ENCODE assay signal across 8 cellular contexts in genomic region chr15:74725241-74725774, GRCh38. TPM values are rescaled to one million over a fixed set of nuclear protein-coding genes. Genes with fewer than 3 reads are reported as not detected.
A peak's percentile ranks its signal among the peaks of the same experiment; 100 is the strongest.
DNase-seq lines count a peak whose midpoint lies in the region; ATAC-seq and TF ChIP-seq lines count a peak whose summit lies in the region.

A gene with protein sequence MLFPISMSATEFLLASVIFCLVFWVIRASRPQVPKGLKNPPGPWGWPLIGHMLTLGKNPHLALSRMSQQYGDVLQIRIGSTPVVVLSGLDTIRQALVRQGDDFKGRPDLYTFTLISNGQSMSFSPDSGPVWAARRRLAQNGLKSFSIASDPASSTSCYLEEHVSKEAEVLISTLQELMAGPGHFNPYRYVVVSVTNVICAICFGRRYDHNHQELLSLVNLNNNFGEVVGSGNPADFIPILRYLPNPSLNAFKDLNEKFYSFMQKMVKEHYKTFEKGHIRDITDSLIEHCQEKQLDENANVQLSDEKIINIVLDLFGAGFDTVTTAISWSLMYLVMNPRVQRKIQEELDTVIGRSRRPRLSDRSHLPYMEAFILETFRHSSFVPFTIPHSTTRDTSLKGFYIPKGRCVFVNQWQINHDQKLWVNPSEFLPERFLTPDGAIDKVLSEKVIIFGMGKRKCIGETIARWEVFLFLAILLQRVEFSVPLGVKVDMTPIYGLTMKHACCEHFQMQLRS (minus strand): TSS chr15:74725528. CDS start chr15:74723097, 2,431 bp downstream.

- H3K4me3 Mint-ChIP-seq in activated naive CD8-positive, alpha-beta T cell = peak within 1 kb of the TSS; percentile 79

- H3K36me3 Mint-ChIP-seq in activated naive CD8-positive, alpha-beta T cell = no peaks in the 10 kb centered on the region

- H3K9me3 ChIP-seq in OCI-LY1 (ENCODE audit: low read length) (no peaks in the 10 kb centered on the region), iPS DF 6.9 (ENCODE audit: control insufficient read depth, insufficient read depth, low read length) (no peaks in the 10 kb centered on the region), skeletal muscle satellite cell (replicated peaks; ENCODE audit: low read length) (no peaks in the 10 kb centered on the region)

- no peak for ATAC-seq in HG03342 (IDR thresholded peaks at IDR 0.05; ENCODE audit: unreplicated experiment)
- ATAC-seq in HG03039 (IDR thresholded peaks at IDR 0.05; ENCODE audit: unreplicated experiment) = no peak

- no peak within 1 kb of the TSS for H3K27ac ChIP-seq in OCI-LY1 (ENCODE audit: low read depth, low read length, poor library complexity, severe bottlenecking)
- no peak within 1 kb of the TSS for H3K27ac ChIP-seq in iPS DF 6.9 (ENCODE audit: low read length)

- peaks cover 13% of the 10 kb centered on the region for H3K4me1 ChIP-seq in OCI-LY1 (ENCODE audit: insufficient read depth, low read length, severe bottlenecking)
- peaks cover 5% of the 10 kb centered on the region; the same call in 1 of the 2 replicates for H3K4me1 ChIP-seq in iPS DF 6.9 (ENCODE audit: control insufficient read depth, insufficient read depth, low read length)
- H3K4me1 ChIP-seq in skeletal muscle satellite cell (ENCODE audit: control insufficient read depth, insufficient read depth, low read length) = peaks cover 12% of the 10 kb centered on the region

- no peaks in the 10 kb centered on the region for H3K79me2 ChIP-seq in OCI-LY1 (ENCODE audit: insufficient read depth, low read length)

- no peaks in the 10 kb centered on the region for H3F3A ChIP-seq in OCI-LY1 (ENCODE audit: insufficient read depth, low read length)

- H3K9ac ChIP-seq in OCI-LY1 (ENCODE audit: low read length) (peak within 1 kb of the TSS; percentile 41; the same call in 1 of the 2 replicates), skeletal muscle satellite cell (ENCODE audit: low read depth, low read length) (peak within 1 kb of the TSS; percentile 21)

- H4K20me1 ChIP-seq in OCI-LY1 (ENCODE audit: insufficient read depth, low read length) = no peaks in the 10 kb centered on the region

- no peaks in the 10 kb centered on the region; the same call in 1 of the 2 replicates for H3K27me3 ChIP-seq in OCI-LY1 (ENCODE audit: insufficient read depth, low read length)
- H3K27me3 ChIP-seq in iPS DF 6.9 (ENCODE audit: control insufficient read depth, insufficient read depth, low read length) = peaks cover 7% of the 10 kb centered on the region
- H3K27me3 ChIP-seq in skeletal muscle satellite cell (ENCODE audit: control insufficient read depth, insufficient read depth, low read length) = peaks cover 81% of the 10 kb centered on the region

- H2AFZ ChIP-seq in OCI-LY1 (ENCODE audit: low read length) = no peak within 1 kb of the TSS

- WGBS in iPS DF 6.9 (ENCODE audit: insufficient coverage, insufficient read length) = no CpG with 5 or more reads among the region's 10 CpGs

- no peaks in the 10 kb centered on the region for H3K9me3 Mint-ChIP-seq in activated naive CD8-positive, alpha-beta T cell (ENCODE audit: low read depth)

- DNase-seq in iPS DF 6.9 (ENCODE audit: low read depth, low spot score) (no peak), occipital lobe (lab: John Stamatoyannopoulos, UW) (no peak)

- H3K27me3 Mint-ChIP-seq in activated naive CD8-positive, alpha-beta T cell = peaks cover 5% of the 10 kb centered on the region

- H3K36me3 ChIP-seq in OCI-LY1 (ENCODE audit: insufficient read depth, low read length) = no peaks in the 10 kb centered on the region
- no peaks in the 10 kb centered on the region; the same call in 1 of the 2 replicates for H3K36me3 ChIP-seq in iPS DF 6.9 (ENCODE audit: control insufficient read depth, insufficient read depth, low read length)
- no peaks in the 10 kb centered on the region for H3K36me3 ChIP-seq in skeletal muscle satellite cell (ENCODE audit: insufficient read depth, low read length)

- TF ChIP-seq CTCF in GM12875 (IDR thresholded peaks at IDR 0.05; ENCODE audit: borderline replicate concordance, insufficient read depth, low read depth, low read length) (no peak), OCI-LY1 (IDR thresholded peaks at IDR 0.05; ENCODE audit: low read length) (no peak)

- H3K4me2 ChIP-seq in OCI-LY1 (ENCODE audit: low read length) (peak within 1 kb of the TSS; percentile 71), skeletal muscle satellite cell (ENCODE audit: low read length) (peak within 1 kb of the TSS; percentile 86)

- no peaks in the 10 kb centered on the region for H3K9me2 ChIP-seq in OCI-LY1 (ENCODE audit: low read depth, low read length)

- H3K27ac Mint-ChIP-seq in activated naive CD8-positive, alpha-beta T cell = no peak within 1 kb of the TSS

- peaks cover 12% of the 10 kb centered on the region for H3K4me1 Mint-ChIP-seq in activated naive CD8-positive, alpha-beta T cell (ENCODE audit: low read depth)

- H3K4me3 ChIP-seq in GM12875 (ENCODE audit: low read depth, low read length) (peak within 1 kb of the TSS; percentile 51), OCI-LY1 (ENCODE audit: low read depth, low read length, poor library complexity, severe bottlenecking) (peak within 1 kb of the TSS; percentile 62), iPS DF 6.9 (ENCODE audit: low read length) (peak within 1 kb of the TSS; percentile 37; the same call in 1 of the 2 replicates), skeletal muscle satellite cell (ENCODE audit: low read length) (peak within 1 kb of the TSS; percentile 64)

RNA-seq across cellular contexts. Expression of the gene that starts here (rescaled TPM):
- under 0.01 and 0.25 TPM in 2 replicates for total RNA-seq in skeletal muscle satellite cell (2012; rRNA removed)
- total RNA-seq in occipital lobe = 0.47 TPM
